In the genomic region with DNA sequence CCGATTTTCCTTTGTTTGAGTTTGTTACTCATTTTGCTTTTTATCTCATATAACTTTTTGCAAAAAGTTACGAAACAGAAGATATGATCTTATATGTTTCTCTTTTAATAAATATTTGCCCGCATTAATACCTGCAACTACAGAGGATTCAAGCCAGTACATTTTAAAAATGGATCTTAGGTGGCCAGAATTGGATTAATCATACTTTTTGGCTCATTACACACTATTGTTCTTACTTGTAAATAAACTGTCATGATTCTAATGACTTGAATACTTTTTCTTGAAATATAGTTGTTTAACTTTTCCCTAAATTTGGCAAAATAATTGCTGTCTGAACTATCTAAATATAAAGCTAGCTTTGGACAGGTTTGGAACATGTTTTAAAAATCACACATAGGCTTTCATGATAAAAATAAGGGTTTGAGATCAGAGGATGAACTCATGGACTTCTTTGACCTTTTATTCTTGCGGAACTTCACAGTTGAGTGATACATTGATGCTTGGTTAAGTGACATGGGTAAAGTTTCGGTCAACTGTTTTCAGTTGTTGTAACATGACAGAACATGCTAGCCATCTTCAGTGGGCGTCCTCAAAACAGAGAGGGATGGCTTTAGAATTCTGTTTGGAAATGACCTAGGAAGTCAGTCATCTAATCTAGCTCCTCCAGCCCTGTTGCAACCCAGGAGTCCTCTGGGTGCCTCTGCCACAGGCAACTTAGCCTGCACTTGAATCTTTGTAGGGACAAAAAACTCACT, we compare ENCODE assay signal across 21 cellular contexts. TPM values are rescaled to one million over a fixed set of nuclear protein-coding genes. Genes with fewer than 3 reads are reported as not detected.
A peak's percentile ranks its signal among the peaks of the same experiment; 100 is the strongest.
DNase-seq lines count a peak whose midpoint lies in the region; ATAC-seq, FAIRE-seq and TF ChIP-seq lines count a peak whose summit lies in the region.
"Had no signal": no experiment of that assay in that cellular context is flagged by ENCODE, and none has a peak within 500 bp of the region (broad histone marks: within the 10 kb centered on the region; RNA-seq: fewer than 3 reads in every experiment).

No MANE protein-coding gene starts in this region.

- H2BK5ac ChIP-seq in IMR-90 (ENCODE audit: low read depth, low read length, poor library complexity, severe bottlenecking): no peak overlapping the region

- H3K36me3 ChIP-seq in IMR-90 (ENCODE audit: control insufficient read depth, insufficient read depth, low read length) (no peaks in the 10 kb centered on the region; the same call in 1 of the 2 replicates), K562 (ENCODE audit: control insufficient read depth, insufficient read depth, low read length) (no peaks in the 10 kb centered on the region)

- 0 out of 2 replicates have a peak overlapping the region, but pooled peaks have one; percentile 17 for H3K14ac ChIP-seq in IMR-90 (replicated peaks; ENCODE audit: low read depth, low read length)

- intact Hi-C loops in IMR-90 (cut with micrococcal nuclease): no loop called here
- intact Hi-C loops in K562 (cut with micrococcal nuclease): no loop called here

- H2BK120ac ChIP-seq in IMR-90 (ENCODE audit: low read depth, low read length): no peak overlapping the region

- no peak overlapping the region for H3K4ac ChIP-seq in IMR-90 (ENCODE audit: low read depth, low read length)

- BruUV-seq in IMR-90 (replicated peaks; lab: Mats Ljungman, UMichigan) (no TSS peak), K562 (replicated peaks; lab: Mats Ljungman, UMichigan) (no TSS peak)

- no peaks in the 10 kb centered on the region for H4K20me1 ChIP-seq in IMR-90 (ENCODE audit: insufficient read depth, low read length)
- no peaks in the 10 kb centered on the region for H4K20me1 ChIP-seq in K562 (replicated peaks; ENCODE audit: control insufficient read depth, insufficient read depth, low read length)

- H3K27ac ChIP-seq in IMR-90 (ENCODE audit: insufficient read depth, low read length): no peak overlapping the region
- H3K27ac ChIP-seq in K562 (ENCODE audit: extremely low read depth, low read depth, low read length): no peak overlapping the region
- H3K27ac ChIP-seq: C4-2B had no signal

- no peak for TF ChIP-seq CTCF in IMR-90 (conservative IDR thresholded peaks at IDR 0.05; ENCODE audit: low read depth, low read length)
- TF ChIP-seq CTCF in K562 (IDR thresholded peaks at IDR 0.05 in 2 of 3, conservative IDR thresholded peaks at IDR 0.05 in 1 of 3; ENCODE audit: insufficient read depth in 2 of 3, low read depth in 1 of 3, low read length in 3 of 3): no peak
- no peak for TF ChIP-seq CTCF in epithelial cell of esophagus (IDR thresholded peaks at IDR 0.05; ENCODE audit: insufficient read depth, low read depth, low read length, missing control alignments)

- H4K91ac ChIP-seq in IMR-90 (ENCODE audit: insufficient read depth, low read depth, low read length): no peak overlapping the region

- H3K56ac ChIP-seq in IMR-90 (ENCODE audit: extremely low read depth, insufficient read depth, low read length): no peak overlapping the region

- in situ Hi-C loops in IMR-90 (cut with MboI; ENCODE audit: low sequenced_read_pairs): no loop called here
- in situ Hi-C loops in K562 (cut with MboI): no loop called here

- H4K5ac ChIP-seq in IMR-90 (ENCODE audit: low read depth, low read length): peak overlapping the region; percentile 13; the same call in 1 of the 2 replicates

- dilution Hi-C loops in IMR-90 (cut with HindIII; ENCODE audit: low sequenced_read_pairs, unreplicated experiment): no loop called here

- DNase-seq in IMR-90 (no peak), K562 (ENCODE audit: extremely low read depth in 1 of 4, low spot score in 3 of 4) (peak in 2 of 4 experiments; percentile 34 to 43), epithelial cell of esophagus (ENCODE audit: low read depth) (peak; percentile 48), T1000 (lab: John Stamatoyannopoulos, UW) (no peak), NCI-H146 treated with DMSO at 0.1 percent for 48 hours (lab: John Stamatoyannopoulos, UW; ENCODE audit: unreplicated experiment) (no peak), NK-92 (lab: John Stamatoyannopoulos, UW; ENCODE audit: unreplicated experiment) (no peak)
- DNase-seq: AML-193; Caco-2; CD4-positive, alpha-beta T cell; HCEC 1CT had no signal

- H3K9me1 ChIP-seq in IMR-90 (ENCODE audit: insufficient read depth, low read length) (peaks cover 6% of the 10 kb centered on the region), K562 (ENCODE audit: control insufficient read depth, insufficient read depth, low read length) (no peaks in the 10 kb centered on the region)

- no peak overlapping the region for H3K18ac ChIP-seq in IMR-90 (ENCODE audit: low read depth, low read length)

- H4K8ac ChIP-seq in IMR-90 (ENCODE audit: low read depth in 2 of 2, low read length in 2 of 2): no peak overlapping the region

- no peaks in the 10 kb centered on the region; the same call in 2 of the 3 replicates for H3K79me2 ChIP-seq in K562 (ENCODE audit: control insufficient read depth, insufficient read depth, low read length)

- peaks cover 8% of the 10 kb centered on the region for H3K4me1 ChIP-seq in IMR-90 (ENCODE audit: control insufficient read depth, insufficient read depth, low read length)
- peaks cover 0 to 5% of the 10 kb centered on the region in 2 experiments; a peak in 2 of 5 replicates for H3K4me1 ChIP-seq in K562 (replicated peaks in 1 of 2; ENCODE audit: control insufficient read depth in 2 of 2, insufficient read depth in 2 of 2, low read length in 2 of 2)
- H3K4me1 ChIP-seq: Caco-2 had no signal

- H2BK20ac ChIP-seq in IMR-90 (ENCODE audit: low read depth, low read length): no peak overlapping the region

- H3K23ac ChIP-seq in IMR-90 (ENCODE audit: low read depth, low read length): 0 out of 2 replicates have a peak overlapping the region, but pooled peaks have one; percentile 13

- no peak overlapping the region for H3K4me2 ChIP-seq in IMR-90 (ENCODE audit: low read depth, low read length)
- H3K4me2 ChIP-seq in K562 (ENCODE audit: insufficient read depth, low read length): no peak overlapping the region
- H3K4me2 ChIP-seq: GM23338 had no signal

- H3K9me3 ChIP-seq in IMR-90 (ENCODE audit: control insufficient read depth, insufficient read depth, low read length): no peaks in the 10 kb centered on the region
- no peaks in the 10 kb centered on the region for H3K9me3 ChIP-seq in K562 (replicated peaks; ENCODE audit: control insufficient read depth, insufficient read depth, low read depth, low read length)
- H3K9me3 ChIP-seq: Caco-2 had no signal

- peak; percentile 54 for FAIRE-seq in K562 (lab: Jason Lieb, UNC)
- FAIRE-seq: A204.1, D721Med, G401.6, GM12892, GM18507, H54, HTR-8/SVneo had no signal

- H3K79me1 ChIP-seq in IMR-90 (ENCODE audit: low read depth in 1 of 2, low read length in 2 of 2): peaks cover 21 to 65% of the 10 kb centered on the region in 2 experiments

- TF ChIP-seq POLR2A in IMR-90 (IDR thresholded peaks at IDR 0.05; ENCODE audit: low read depth, low read length) (no peak), K562 (conservative IDR thresholded peaks at IDR 0.05) (no peak)

- no peak overlapping the region for H2AFZ ChIP-seq in IMR-90 (replicated peaks; ENCODE audit: low read length, poor library complexity)
- H2AFZ ChIP-seq in K562 (ENCODE audit: low read depth, low read length): no peak overlapping the region
- H2AFZ ChIP-seq: GM23338 had no signal

- POLR2A ChIA-PET in IMR-90 (lab: Charles Lee; ENCODE audit: unreplicated experiment): no interaction called here
- POLR2A ChIA-PET in K562 (lab: Yijun Ruan, JAX): interaction anchor here (0.6 to 1.2 kb wide), 2 partner anchors 13 to 432 kb away, joined by 3 read pairs; no protein-coding TSS in a partner anchor

- ATAC-seq in IMR-90 (ENCODE audit: low read depth) (no peak), K562 (peak; percentile 61), HG02870 (IDR thresholded peaks at IDR 0.05; ENCODE audit: unreplicated experiment) (no peak)
- ATAC-seq: GM23338 had no signal

- TF ChIP-seq RAD21 in IMR-90 (IDR thresholded peaks at IDR 0.05; ENCODE audit: low read length) (no peak), K562 (CRISPR knock-in tag; conservative IDR thresholded peaks at IDR 0.05 in 1 of 2, IDR thresholded peaks at IDR 0.05 in 1 of 2) (no peak)

- H2BK15ac ChIP-seq in IMR-90 (ENCODE audit: low read depth, low read length): no peak overlapping the region

- H3K27me3 ChIP-seq in IMR-90 (ENCODE audit: control insufficient read depth, insufficient read depth, low read length): no peaks in the 10 kb centered on the region
- H3K27me3 ChIP-seq in K562 (ENCODE audit: control insufficient read depth in 2 of 2, insufficient read depth in 2 of 2, low read length in 2 of 2): no peaks in the 10 kb centered on the region

- H3K4me3 ChIP-seq in IMR-90 (ENCODE audit: insufficient read depth, low read depth, low read length): no peak overlapping the region
- no peak overlapping the region for H3K4me3 ChIP-seq in K562
- no peak overlapping the region for H3K4me3 ChIP-seq in epithelial cell of esophagus (ENCODE audit: low read length)
- H3K4me3 ChIP-seq: GM23338 had no signal

- CTCF ChIA-PET in IMR-90 (lab: Yijun Ruan, JAX) (interaction anchor here (0.6 to 1.3 kb wide), 2 partner anchors 10 to 42 kb away, joined by 3 read pairs; no protein-coding TSS in a partner anchor), K562 (lab: Yijun Ruan, JAX; ENCODE audit: low intra/inter-chr PET ratio) (no interaction called here)

- no peak overlapping the region for H2AK9ac ChIP-seq in IMR-90 (replicated peaks; ENCODE audit: low read depth, low read length, poor library complexity)

- no peak overlapping the region for H2AK5ac ChIP-seq in IMR-90 (ENCODE audit: low read depth, low read length)

- TF ChIP-seq EP300 in K562 (IDR thresholded peaks at IDR 0.05; ENCODE audit: low read length): no peak

- H3K9ac ChIP-seq in IMR-90 (ENCODE audit: low read depth, low read length) (no peak overlapping the region), K562 (ENCODE audit: insufficient read depth in 1 of 2, low read depth in 2 of 2, low read length in 2 of 2) (no peak overlapping the region)

- WGBS in IMR-90 (ENCODE audit: extremely low coverage in 2 of 2, insufficient read length in 1 of 2), 2 experiments: 100% methylated on average over 1 of the region's 6 CpGs; no CpG with 5 or more reads in 1 of the 2 experiments
- 36% methylated on average over 6 of the region's 6 CpGs for WGBS in K562 (ENCODE audit: insufficient coverage, low coverage, missing lambda C conversion rate)

RNA-seq across cellular contexts. Expression of a gene that starts 44.5 kb away (rescaled TPM):
- total RNA-seq in IMR-90 (2012; rRNA removed) (297 and 326 TPM in 2 replicates), K562 (2014; rRNA removed) (8.2 and 10.4 TPM in 2 replicates), K562 (2014; rRNA removed; fragmentation: Illumina TruSeq; extraction: Trizol) (7.9 and 8.5 TPM in 2 replicates), K562 (2015; rRNA removed; fragmentation: Illumina TruSeq; extraction: Trizol) (3.6 and 3.8 TPM in 2 replicates), K562 (2021) (12.8 and 13.6 TPM in 2 replicates)
- polyA plus RNA-seq in IMR-90 (2012; rRNA removed) (211 and 235 TPM in 2 replicates), K562 (2011; rRNA removed) (12.2 and 16.4 TPM in 2 replicates), K562 (2014; fragmentation: Illumina TruSeq; extraction: Trizol) (9.7 and 12.0 TPM in 2 replicates), K562 (2014; fragmentation: Nextera tagmentation; extraction: Ambion mirVana) (1 to 10 TPM; 4.3 to 5.2 TPM), K562 (2014; rRNA removed) (6.7 and 7.0 TPM in 2 replicates)
- polyA plus RNA-seq in IMR-90 (2012; cell fraction: cytosol; rRNA removed): 117 and 133 TPM in 2 replicates
- polyA plus RNA-seq in IMR-90 (2012; cell fraction: nucleus; rRNA removed; ENCODE audit: low replicate concordance): 75.2 and 176 TPM in 2 replicates
- total RNA-seq in K562 (2011; cell fraction: chromatin; rRNA removed; ENCODE audit: low replicate concordance): 48.1 and 65.2 TPM in 2 replicates
- total RNA-seq in K562 (2011; cell fraction: nucleolus; rRNA removed): 41.1 and 45.5 TPM in 2 replicates
- total RNA-seq in K562 (2011; cell fraction: nucleoplasm; rRNA removed): 41.8 and 50.5 TPM in 2 replicates
- polyA plus RNA-seq in K562 (2011; cell fraction: cytosol; rRNA removed): 11.4 and 13.9 TPM in 2 replicates
- 9.9 and 15.8 TPM in 2 replicates for polyA plus RNA-seq in K562 (2011; cell fraction: nucleus; rRNA removed)
- 6.6 and 7.6 TPM in 2 replicates for polyA plus RNA-seq in K562 (2012)
- 39.9 and 55.1 TPM in 2 replicates for polyA minus RNA-seq in K562 (2011; rRNA and poly(A)+ RNA removed)
- 19.4 and 29.2 TPM in 2 replicates for polyA minus RNA-seq in K562 (2011; cell fraction: cytosol; rRNA and poly(A)+ RNA removed)
- 15.8 and 17.2 TPM in 2 replicates for polyA minus RNA-seq in K562 (2011; cell fraction: nucleus; rRNA and poly(A)+ RNA removed)
- polyA plus RNA-seq: IgD-negative memory B cell had no signal
